27 cellular contexts compared by ENCODE assay signal in genomic region chr10:51343391-51343790, GRCh38.
"Had no signal": no experiment of that assay in that cellular context is flagged by ENCODE, and none has a peak within 500 bp of the region (broad histone marks: within the 10 kb centered on the region; RNA-seq: fewer than 3 reads in every experiment).

No MANE protein-coding gene starts in this region.

- H3K4me3 ChIP-seq: heart right ventricle, hepatocyte, left ventricle myocardium inferior, lung, mucosa of descending colon, neural progenitor cell, ovary, right atrium auricular region, right lobe of liver, smooth muscle cell, tibial nerve, uterus had no signal

- H3K4me1 Mint-ChIP-seq: nephron progenitor cell; neural progenitor cell; stimulated activated memory B cell treated with anti-CD40 and anti-IgM and Interleukin-4, amounts not matched to agents 10 μg/mL and 1 μg/mL and 100 μg/mL, for 72 hours; stimulated activated naive CD8-positive, alpha-beta T cell treated with anti-CD3 and anti-CD28 coated beads, Interleukin-15, amount 100 ng/mL, for 72 hours had no signal

- ATAC-seq: heart right ventricle; mucosa of descending colon; naive thymus-derived CD4-positive, alpha-beta T cell; right lobe of liver; stimulated activated memory B cell treated with anti-CD40 and anti-IgM and Interleukin-4, amounts not matched to agents 10 μg/mL and 1 μg/mL and 100 μg/mL, for 72 hours; stimulated activated naive CD8-positive, alpha-beta T cell treated with anti-CD3 and anti-CD28 coated beads, Interleukin-15, amount 100 ng/mL, for 72 hours had no signal

- H3K27me3 Mint-ChIP-seq: progenitor cell of endocrine pancreas; stimulated activated memory B cell treated with anti-CD40 and anti-IgM and Interleukin-4, amounts not matched to agents 10 μg/mL and 1 μg/mL and 100 μg/mL, for 72 hours; stimulated activated naive CD8-positive, alpha-beta T cell treated with anti-CD3 and anti-CD28 coated beads, Interleukin-15, amount 100 ng/mL, for 72 hours; type B pancreatic cell had no signal

- H3K9me3 Mint-ChIP-seq: nephron progenitor cell; neural progenitor cell; stimulated activated naive CD8-positive, alpha-beta T cell treated with anti-CD3 and anti-CD28 coated beads, Interleukin-15, amount 100 ng/mL, for 72 hours had no signal

- H3K36me3 ChIP-seq: heart right ventricle, left ventricle myocardium inferior, neural progenitor cell, neutrophil, ovary, right atrium auricular region, right lobe of liver, tibial nerve, uterus had no signal

- H3K4me1 ChIP-seq: right lobe of liver, uterus had no signal

- H3K9me3 ChIP-seq: heart right ventricle, left ventricle myocardium inferior, mucosa of descending colon, neutrophil, ovary, right atrium auricular region, right lobe of liver, tibial nerve, uterus had no signal

- H3K27ac Mint-ChIP-seq: naive thymus-derived CD4-positive, alpha-beta T cell; nephron progenitor cell; neural progenitor cell; progenitor cell of endocrine pancreas; stimulated activated memory B cell treated with anti-CD40 and anti-IgM and Interleukin-4, amounts not matched to agents 10 μg/mL and 1 μg/mL and 100 μg/mL, for 72 hours; stimulated activated naive CD8-positive, alpha-beta T cell treated with anti-CD3 and anti-CD28 coated beads, Interleukin-15, amount 100 ng/mL, for 72 hours; type B pancreatic cell had no signal

- H3K9ac ChIP-seq: neural progenitor cell had no signal

- H3K27ac ChIP-seq: heart right ventricle, hepatocyte, left ventricle myocardium inferior, neural progenitor cell, neutrophil, ovary, right atrium auricular region, right lobe of liver, tibial nerve, uterus had no signal

- H3K36me3 Mint-ChIP-seq: naive thymus-derived CD4-positive, alpha-beta T cell; neural progenitor cell; stimulated activated memory B cell treated with anti-CD40 and anti-IgM and Interleukin-4, amounts not matched to agents 10 μg/mL and 1 μg/mL and 100 μg/mL, for 72 hours; type B pancreatic cell had no signal

- DNase-seq: heart right ventricle; left ventricle myocardium inferior; midbrain; mucosa of descending colon; naive thymus-derived CD4-positive, alpha-beta T cell; nephron progenitor cell; occipital lobe; ovary; right lobe of liver; stimulated activated CD4-positive, alpha-beta T cell treated with anti-CD3 and anti-CD28 coated beads, Interleukin-1b, Interleukin-23, amount 100 ng/mL, for 48 hours; stimulated activated CD4-positive, alpha-beta T cell treated with anti-CD3 and anti-CD28 coated beads, Interleukin-2, amount 100 ng/mL, for 48 hours; stimulated activated CD4-positive, alpha-beta T cell treated with anti-CD3 and anti-CD28 coated beads, Interleukin-4, amount 100 ng/mL, for 4 hours; stimulated activated CD8-positive, alpha-beta memory T cell treated with anti-CD3 and anti-CD28 coated beads, Interleukin-4, amount 100 ng/mL, for 48 hours; stimulated activated naive CD4-positive, alpha-beta T cell treated with Interleukin-2 at 50 U/mL for 16 hours; stimulated activated naive CD8-positive, alpha-beta T cell treated with anti-CD3 and anti-CD28 coated beads, Interleukin-15, amount 100 ng/mL, for 72 hours; substantia nigra; uterus had no signal

- H3K4me3 Mint-ChIP-seq: naive thymus-derived CD4-positive, alpha-beta T cell; nephron progenitor cell; neural progenitor cell; stimulated activated memory B cell treated with anti-CD40 and anti-IgM and Interleukin-4, amounts not matched to agents 10 μg/mL and 1 μg/mL and 100 μg/mL, for 72 hours; stimulated activated naive CD8-positive, alpha-beta T cell treated with anti-CD3 and anti-CD28 coated beads, Interleukin-15, amount 100 ng/mL, for 72 hours; type B pancreatic cell had no signal
